Comparison of ENCODE assay signal across 10 cellular contexts in the genomic region with DNA sequence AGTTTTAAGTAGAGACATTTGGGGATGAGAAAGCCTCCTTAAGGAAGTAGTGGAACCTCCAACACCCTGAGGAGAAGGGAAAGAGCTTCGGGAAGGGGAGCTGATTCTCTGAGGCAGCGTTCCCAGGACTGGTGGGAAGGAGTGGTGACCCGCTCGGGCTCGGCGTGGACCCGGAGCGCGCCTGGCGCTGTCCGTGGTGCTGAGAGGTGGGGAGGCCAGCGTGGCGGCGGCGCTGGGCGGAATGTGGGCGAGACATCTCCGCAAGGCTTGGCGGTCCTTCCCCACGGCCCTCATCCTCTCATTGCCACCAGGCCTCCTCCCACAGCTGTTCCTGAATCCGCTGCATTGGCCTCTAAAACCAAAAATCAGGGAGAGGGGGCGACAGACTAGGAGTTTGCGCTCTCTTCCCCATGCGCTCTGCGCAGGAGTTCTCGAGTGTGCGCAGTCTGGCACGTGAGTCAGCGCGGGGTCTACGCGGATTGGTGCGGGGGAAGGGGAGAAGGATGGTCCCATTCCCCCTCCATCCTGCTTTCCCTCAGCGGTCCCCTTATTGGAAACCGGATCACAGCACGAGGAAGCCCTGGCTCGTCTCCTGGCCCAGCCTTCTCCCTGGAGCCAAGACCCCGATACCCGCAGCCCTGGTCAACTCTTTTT. TPM values are rescaled to one million over a fixed set of nuclear protein-coding genes. Genes with fewer than 3 reads are reported as not detected.
DNase-seq lines count a peak whose midpoint lies in the region; ATAC-seq and TF ChIP-seq lines count a peak whose summit lies in the region.
"Had no signal": no experiment of that assay in that cellular context is flagged by ENCODE, and none has a peak within 500 bp of the region (broad histone marks: within the 10 kb centered on the region; RNA-seq: fewer than 3 reads in every experiment).

No MANE protein-coding gene starts in this region.

- no CpG with 5 or more reads among the region's 39 CpGs for WGBS in mesendoderm (ENCODE audit: extremely low coverage, insufficient coverage, low lambda C conversion rate)

- no peak overlapping the region for H3K4me2 ChIP-seq in mesendoderm (ENCODE audit: low read length)

- peaks cover 21% of the 10 kb centered on the region for H3K27me3 Mint-ChIP-seq in endothelial cell (ENCODE audit: unreplicated experiment)

- no peaks in the 10 kb centered on the region for H3K9me3 ChIP-seq in MG63
- H3K9me3 ChIP-seq: vagina had no signal

- no peak overlapping the region for H3K4ac ChIP-seq in mesendoderm (ENCODE audit: low read depth, low read length)

- H3K4me3 ChIP-seq in MG63, result no peak overlapping the region
- no peak overlapping the region for H3K4me3 ChIP-seq in mesendoderm (ENCODE audit: low read length)
- H3K4me3 ChIP-seq: vagina had no signal

- H3K18ac ChIP-seq in mesendoderm (ENCODE audit: low read length), result no peak overlapping the region

- TF ChIP-seq CTCF in endothelial cell (IDR thresholded peaks at IDR 0.05; ENCODE audit: unreplicated experiment), result no peak

- no peak overlapping the region for H3K4me3 Mint-ChIP-seq in endothelial cell (ENCODE audit: unreplicated experiment)

- H3K56ac ChIP-seq in mesendoderm (ENCODE audit: low read length), result no peak overlapping the region

- no peak overlapping the region for H3K27ac ChIP-seq in mesendoderm (ENCODE audit: low read depth, low read length)
- H3K27ac ChIP-seq: vagina had no signal

- H2AK5ac ChIP-seq in mesendoderm (ENCODE audit: low read length), result no peak overlapping the region

- H3K79me2 ChIP-seq in mesendoderm (ENCODE audit: control insufficient read depth, insufficient read depth, low read length), result no peaks in the 10 kb centered on the region

- H3K9ac ChIP-seq in mesendoderm (ENCODE audit: low read length), result no peak overlapping the region

- H4K8ac ChIP-seq in mesendoderm (ENCODE audit: low read depth, low read length), result no peak overlapping the region

- H3K4me1 ChIP-seq in mesendoderm (ENCODE audit: control insufficient read depth, low read depth, low read length), result no peaks in the 10 kb centered on the region
- H3K4me1 ChIP-seq: vagina had no signal

- no peaks in the 10 kb centered on the region for H3K36me3 Mint-ChIP-seq in endothelial cell (ENCODE audit: low read depth, unreplicated experiment)

- no peaks in the 10 kb centered on the region for H3K9me3 Mint-ChIP-seq in endothelial cell (ENCODE audit: unreplicated experiment)

- H3K36me3 ChIP-seq in MG63, result no peaks in the 10 kb centered on the region
- H3K36me3 ChIP-seq in mesendoderm (ENCODE audit: control insufficient read depth, insufficient read depth, low read length), result no peaks in the 10 kb centered on the region
- H3K36me3 ChIP-seq: vagina had no signal

- H3K27me3 ChIP-seq in MG63 (peaks cover 25% of the 10 kb centered on the region), mesendoderm (ENCODE audit: insufficient read depth, low read length, poor library complexity) (peaks cover 15% of the 10 kb centered on the region)

- no peaks in the 10 kb centered on the region for H3K79me1 ChIP-seq in mesendoderm (ENCODE audit: low read length)

- no peak overlapping the region for H3K23ac ChIP-seq in mesendoderm (ENCODE audit: low read length)

- DNase-seq in AG08396 (ENCODE audit: low spot score) (peak; percentile 77), MG63 (peak; percentile 16), endothelial cell (ENCODE audit: low spot score) (peak; percentile 82), mesendoderm (peak; percentile 43), NCI-H187 (lab: John Stamatoyannopoulos, UW) (no peak), GDM1 (lab: John Stamatoyannopoulos, UW) (no peak), NCI-H1105 treated with DMSO at 0.1 percent for 48 hours (lab: John Stamatoyannopoulos, UW) (no peak)
- DNase-seq: foreskin melanocyte had no signal

- peaks cover 3% of the 10 kb centered on the region for H3K4me1 Mint-ChIP-seq in endothelial cell (ENCODE audit: unreplicated experiment)

- no peak overlapping the region for H2BK120ac ChIP-seq in mesendoderm (ENCODE audit: low read depth, low read length)

- H2BK5ac ChIP-seq in mesendoderm (ENCODE audit: low read length), result no peak overlapping the region

- no peak overlapping the region for H4K5ac ChIP-seq in mesendoderm (ENCODE audit: low read length)

- ATAC-seq in HG03378 (IDR thresholded peaks at IDR 0.05; ENCODE audit: unreplicated experiment), result no peak

- H3K27ac Mint-ChIP-seq in endothelial cell (ENCODE audit: unreplicated experiment), result no peak overlapping the region

- no peak overlapping the region for H2BK15ac ChIP-seq in mesendoderm (replicated peaks; ENCODE audit: low read depth)

RNA-seq across cellular contexts. Expression of a gene that starts 0.9 kb away (rescaled TPM):
- total RNA-seq in MG63 (2014; rRNA removed; shearing (Covaris generic); ENCODE audit: low replicate concordance), result not detected in 2 replicates
- total RNA-seq in endothelial cell (ENCODE audit: unreplicated experiment), result not detected
- polyA plus RNA-seq in mesendoderm (2013, experiment 1 of 2), result not detected
- not detected for polyA plus RNA-seq in mesendoderm (2013, experiment 2 of 2)
- total RNA-seq: vagina had no signal

RNA-seq across cellular contexts. Expression of a gene that starts 22.5 kb away (rescaled TPM):
- total RNA-seq in MG63 (2014; rRNA removed; shearing (Covaris generic); ENCODE audit: low replicate concordance), result not detected in 2 replicates
- total RNA-seq in endothelial cell (ENCODE audit: unreplicated experiment), result 1.1 TPM
- 1.7 TPM for polyA plus RNA-seq in mesendoderm (2013, experiment 1 of 2)
- polyA plus RNA-seq in mesendoderm (2013, experiment 2 of 2), result 1.9 TPM

RNA-seq across cellular contexts. Expression of a gene that starts 52.5 kb away (rescaled TPM):
- total RNA-seq in MG63 (2014; rRNA removed; shearing (Covaris generic); ENCODE audit: low replicate concordance), result 55.0 and 56.4 TPM in 2 replicates
- total RNA-seq in endothelial cell (ENCODE audit: unreplicated experiment), result 64.3 TPM
- 26.1 TPM for polyA plus RNA-seq in mesendoderm (2013, experiment 1 of 2)
- 26.0 TPM for polyA plus RNA-seq in mesendoderm (2013, experiment 2 of 2)

RNA-seq across cellular contexts. Expression of a gene that starts 56.0 kb away (rescaled TPM):
- 56.4 and 73.1 TPM in 2 replicates for total RNA-seq in MG63 (2014; rRNA removed; shearing (Covaris generic); ENCODE audit: low replicate concordance)
- 49.6 TPM for total RNA-seq in endothelial cell (ENCODE audit: unreplicated experiment)
- polyA plus RNA-seq in mesendoderm (2013, experiment 1 of 2), result 49.5 TPM
- 50.4 TPM for polyA plus RNA-seq in mesendoderm (2013, experiment 2 of 2)

Comparison
In these comparisons a context has a peak if more than half of its experiments do, and no peak if none do; other contexts are left out.
1. DNase-seq: peak in AG08396 (single experiment), MG63 (single experiment), endothelial cell (single experiment) and mesendoderm (single experiment); none in NCI-H187 (0 of 2), GDM1 (single experiment) and NCI-H1105 treated with DMSO at 0.1 percent for 48 hours (single experiment).